In genomic region chr4:27043200-27043599, GRCh38 we compare ENCODE assay signal across 31 cellular contexts.
"Had no signal": no experiment of that assay in that cellular context is flagged by ENCODE, and none has a peak within 500 bp of the region (broad histone marks: within the 10 kb centered on the region; RNA-seq: fewer than 3 reads in every experiment).

No MANE protein-coding gene starts in this region.

- H3K4me1 ChIP-seq: neural progenitor cell, parathyroid adenoma, psoas muscle, testis, upper lobe of right lung, uterus had no signal

- H3K36me3 ChIP-seq: neural progenitor cell, ovary, spleen, suprapubic skin, tibial artery, transverse colon, upper lobe of right lung, uterus had no signal

- H3K27ac Mint-ChIP-seq: natural killer cell; nephron; neural progenitor cell; progenitor cell of endocrine pancreas; stimulated activated memory B cell treated with anti-CD40 and anti-IgM and Interleukin-4, amounts not matched to agents 10 μg/mL and 1 μg/mL and 100 μg/mL, for 72 hours; stimulated activated naive CD8-positive, alpha-beta T cell treated with anti-CD3 and anti-CD28 coated beads, Interleukin-15, amount 100 ng/mL, for 72 hours; type B pancreatic cell had no signal

- DNase-seq: natural killer cell; occipital lobe; ovary; posterior cingulate gyrus; psoas muscle; right cardiac atrium; spleen; stimulated activated CD4-positive, alpha-beta T cell treated with anti-CD3 and anti-CD28 coated beads, Interleukin-12 subunit alpha, Interleukin-12 subunit beta, amount 100 ng/mL, for 4 hours; stimulated activated CD4-positive, alpha-beta T cell treated with anti-CD3 and anti-CD28 coated beads, Interleukin-1b, Interleukin-23, amount 100 ng/mL, for 48 hours; stimulated activated CD4-positive, alpha-beta T cell treated with anti-CD3 and anti-CD28 coated beads, Interleukin-4, amount 100 ng/mL, for 1 hour; stimulated activated CD4-positive, alpha-beta T cell treated with anti-CD3 and anti-CD28 coated beads, Interleukin-4, amount 100 ng/mL, for 4 hours; stimulated activated CD8-positive, alpha-beta memory T cell treated with anti-CD3 and anti-CD28 coated beads, Interleukin-4, amount 100 ng/mL, for 48 hours; stimulated activated naive CD4-positive, alpha-beta T cell; stimulated activated naive CD8-positive, alpha-beta T cell treated with anti-CD3 and anti-CD28 coated beads, Interleukin-15, amount 100 ng/mL, for 72 hours; stimulated activated naive CD8-positive, alpha-beta T cell treated with anti-CD3 and anti-CD28 coated beads, Interleukin-15, Interleukin-2, amounts not matched to agents 100 U/mL and 50 U/mL, for 24 hours; substantia nigra; testis; tibial artery; transverse colon; upper lobe of right lung; uterus had no signal

- ATAC-seq: natural killer cell; psoas muscle; right cardiac atrium; sciatic nerve; stimulated activated memory B cell treated with anti-CD40 and anti-IgM and Interleukin-4, amounts not matched to agents 10 μg/mL and 1 μg/mL and 100 μg/mL, for 72 hours; stimulated activated naive CD8-positive, alpha-beta T cell treated with anti-CD3 and anti-CD28 coated beads, Interleukin-15, amount 100 ng/mL, for 72 hours; stimulated activated naive CD8-positive, alpha-beta T cell treated with anti-CD3 and anti-CD28 coated beads, Interleukin-15, Interleukin-2, amounts not matched to agents 100 U/mL and 50 U/mL, for 24 hours; upper lobe of right lung had no signal

- H3K4me2 ChIP-seq: neural progenitor cell, smooth muscle cell had no signal

- H3K9me3 ChIP-seq: ovary, psoas muscle, suprapubic skin, testis, transverse colon, upper lobe of right lung, uterus had no signal

- H3K4me3 Mint-ChIP-seq: natural killer cell; nephron; neural progenitor cell; stimulated activated memory B cell treated with anti-CD40 and anti-IgM and Interleukin-4, amounts not matched to agents 10 μg/mL and 1 μg/mL and 100 μg/mL, for 72 hours; stimulated activated naive CD8-positive, alpha-beta T cell treated with anti-CD3 and anti-CD28 coated beads, Interleukin-15, amount 100 ng/mL, for 72 hours; type B pancreatic cell had no signal

- H3K4me3 ChIP-seq: neural progenitor cell, ovary, psoas muscle, skin epidermis, smooth muscle cell, spleen, suprapubic skin, testis, tibial artery, transverse colon, upper lobe of right lung, uterus had no signal

- H2AFZ ChIP-seq: neural progenitor cell, parathyroid adenoma had no signal

- H3K36me3 Mint-ChIP-seq: natural killer cell, neural progenitor cell, type B pancreatic cell had no signal

- H3K9me3 Mint-ChIP-seq: natural killer cell had no signal

- H3K27ac ChIP-seq: neural progenitor cell, ovary, parathyroid adenoma, psoas muscle, skin epidermis, spleen, suprapubic skin, testis, tibial artery, transverse colon, upper lobe of right lung, uterus had no signal

- H3K9ac ChIP-seq: neural progenitor cell, parathyroid adenoma had no signal

- H3K79me2 ChIP-seq: parathyroid adenoma had no signal

- H3K27me3 ChIP-seq: neural progenitor cell, ovary, testis, upper lobe of right lung had no signal

- H3K4me1 Mint-ChIP-seq: nephron; stimulated activated naive CD8-positive, alpha-beta T cell treated with anti-CD3 and anti-CD28 coated beads, Interleukin-15, amount 100 ng/mL, for 72 hours had no signal
